ENCODE assay signal across 9 cellular contexts in the genomic region with DNA sequence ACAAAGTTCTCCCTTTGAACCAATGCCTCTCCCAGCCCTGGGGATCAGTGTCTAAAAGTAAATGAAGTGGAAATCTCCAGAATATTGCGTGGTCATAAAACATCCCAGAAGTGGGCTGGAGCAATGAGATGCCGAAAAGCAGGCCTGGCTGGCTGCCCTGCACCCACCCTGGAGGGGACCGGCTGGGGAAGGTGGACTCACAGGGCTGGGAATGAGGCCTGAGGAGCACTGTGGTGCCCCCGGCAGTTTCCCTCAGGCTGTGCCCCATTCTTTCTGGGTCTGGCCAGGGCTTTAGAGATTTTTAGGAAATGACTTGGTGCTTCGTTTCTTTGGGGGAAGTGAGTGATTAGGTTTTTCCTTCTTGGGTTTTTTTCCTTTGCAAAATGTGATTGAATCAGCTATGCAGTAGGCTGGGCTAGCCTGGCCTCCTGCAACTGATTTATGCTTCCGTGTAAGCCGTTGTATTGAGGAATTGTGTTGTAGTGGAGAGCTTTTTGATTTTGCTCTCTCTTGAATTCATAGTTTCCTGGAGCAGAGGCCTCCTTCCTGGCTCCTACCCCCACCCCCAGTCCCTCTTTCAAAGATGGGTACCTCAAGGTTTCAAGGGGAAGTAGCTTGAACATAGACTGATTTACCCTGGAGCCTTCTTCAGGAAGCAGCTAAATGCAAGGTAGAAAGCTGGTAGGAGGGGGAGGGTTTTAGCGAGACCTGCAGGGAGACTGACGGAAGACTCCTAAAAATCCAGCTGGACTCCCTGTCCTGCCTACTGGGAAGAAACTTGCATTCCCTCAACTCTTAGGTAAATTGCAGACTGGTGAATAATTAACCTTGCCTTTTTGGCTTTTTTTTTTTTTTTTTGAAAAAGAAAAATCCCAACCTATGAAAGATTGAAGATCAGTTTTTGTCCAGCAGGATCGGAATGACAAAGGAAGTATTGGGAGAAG.
DNase-seq lines count a peak whose midpoint lies in the region; ATAC-seq and TF ChIP-seq lines count a peak whose summit lies in the region.
"Had no signal": no experiment of that assay in that cellular context is flagged by ENCODE, and none has a peak within 500 bp of the region (broad histone marks: within the 10 kb centered on the region; RNA-seq: fewer than 3 reads in every experiment).

No MANE protein-coding gene starts in this region.

- CTCF ChIA-PET in CD8-positive, alpha-beta memory T cell (lab: Charles Lee), result no interaction called here

- no peaks in the 10 kb centered on the region for H3K9me3 ChIP-seq in CD8-positive, alpha-beta memory T cell (ENCODE audit: low read length)
- no peaks in the 10 kb centered on the region for H3K9me3 ChIP-seq in neutrophil

- no peaks in the 10 kb centered on the region for H3K9me3 Mint-ChIP-seq in CD8-positive, alpha-beta memory T cell
- H3K9me3 Mint-ChIP-seq in endothelial cell (ENCODE audit: unreplicated experiment), result no peaks in the 10 kb centered on the region

- H3K27ac Mint-ChIP-seq in CD8-positive, alpha-beta memory T cell, result peak overlapping the region in 1 of 8 donors; percentile 11
- peak overlapping the region; percentile 49 for H3K27ac Mint-ChIP-seq in endothelial cell (ENCODE audit: unreplicated experiment)

- H3K27ac ChIP-seq in CD8-positive, alpha-beta memory T cell (ENCODE audit: low read depth, low read length), result no peak overlapping the region
- H3K27ac ChIP-seq in neutrophil, result peak overlapping the region; percentile 64

- H3K36me3 ChIP-seq in CD8-positive, alpha-beta memory T cell (ENCODE audit: insufficient read depth, low read length), result no peaks in the 10 kb centered on the region
- no peaks in the 10 kb centered on the region for H3K36me3 ChIP-seq in neutrophil

- H3K27me3 ChIP-seq in CD8-positive, alpha-beta memory T cell (ENCODE audit: insufficient read depth, low read length, poor library complexity, severe bottlenecking), result no peaks in the 10 kb centered on the region
- H3K27me3 ChIP-seq in neutrophil, result no peaks in the 10 kb centered on the region

- ATAC-seq in HG03342 (IDR thresholded peaks at IDR 0.05; ENCODE audit: unreplicated experiment) (no peak), GM21529 (IDR thresholded peaks at IDR 0.05; ENCODE audit: unreplicated experiment) (no peak), GM21381 (IDR thresholded peaks at IDR 0.05; ENCODE audit: unreplicated experiment) (no peak), HG03432 (IDR thresholded peaks at IDR 0.05; ENCODE audit: unreplicated experiment) (no peak)

- TF ChIP-seq CTCF in endothelial cell (IDR thresholded peaks at IDR 0.05; ENCODE audit: unreplicated experiment), result no peak
- no peak for TF ChIP-seq CTCF in neutrophil (IDR thresholded peaks at IDR 0.05)

- H3K36me3 Mint-ChIP-seq in CD8-positive, alpha-beta memory T cell, result no peaks in the 10 kb centered on the region
- no peaks in the 10 kb centered on the region for H3K36me3 Mint-ChIP-seq in endothelial cell (ENCODE audit: low read depth, unreplicated experiment)

- DNase-seq in CD8-positive, alpha-beta memory T cell, result no peak
- DNase-seq in NCI-H226 (peak; percentile 71), endothelial cell (ENCODE audit: low spot score) (no peak)
- DNase-seq: activated naive CD4-positive, alpha-beta T cell treated with Interleukin-2 at 50 U/mL for 16 hours had no signal

- POLR2A ChIA-PET in CD8-positive, alpha-beta memory T cell (lab: Charles Lee), result interaction anchor here (0.7 kb wide), 1 partner anchor 1812 kb away, joined by 10 read pairs; no protein-coding TSS in a partner anchor

- H3K4me3 ChIP-seq in CD8-positive, alpha-beta memory T cell (ENCODE audit: low read length), result no peak overlapping the region
- no peak overlapping the region for H3K4me3 ChIP-seq in neutrophil (ENCODE audit: low read depth in 1 of 2, low read length in 1 of 2)

- peaks cover 8 to 12% (median 9%) of the 10 kb centered on the region in 3 donors for H3K4me1 Mint-ChIP-seq in CD8-positive, alpha-beta memory T cell
- H3K4me1 Mint-ChIP-seq in endothelial cell (ENCODE audit: unreplicated experiment), result peaks cover 25% of the 10 kb centered on the region

- no peaks in the 10 kb centered on the region for H3K4me1 ChIP-seq in CD8-positive, alpha-beta memory T cell (ENCODE audit: insufficient read depth, low read length)
- peaks cover 65 to 66% of the 10 kb centered on the region in 2 experiments for H3K4me1 ChIP-seq in neutrophil (ENCODE audit: control insufficient read depth in 1 of 2, insufficient read depth in 1 of 2, low read depth in 1 of 2, low read length in 1 of 2)

- H3K27me3 Mint-ChIP-seq in CD8-positive, alpha-beta memory T cell, result peaks cover 15 to 27% of the 10 kb centered on the region in 2 donors
- peaks cover 17% of the 10 kb centered on the region for H3K27me3 Mint-ChIP-seq in endothelial cell (ENCODE audit: unreplicated experiment)

- peak overlapping the region in 5 of 7 donors; percentile 34 to 84 (median 49) for H3K4me3 Mint-ChIP-seq in CD8-positive, alpha-beta memory T cell
- no peak overlapping the region for H3K4me3 Mint-ChIP-seq in endothelial cell (ENCODE audit: unreplicated experiment)
